ENCODE assay signal across 8 cellular contexts in the genomic region with DNA sequence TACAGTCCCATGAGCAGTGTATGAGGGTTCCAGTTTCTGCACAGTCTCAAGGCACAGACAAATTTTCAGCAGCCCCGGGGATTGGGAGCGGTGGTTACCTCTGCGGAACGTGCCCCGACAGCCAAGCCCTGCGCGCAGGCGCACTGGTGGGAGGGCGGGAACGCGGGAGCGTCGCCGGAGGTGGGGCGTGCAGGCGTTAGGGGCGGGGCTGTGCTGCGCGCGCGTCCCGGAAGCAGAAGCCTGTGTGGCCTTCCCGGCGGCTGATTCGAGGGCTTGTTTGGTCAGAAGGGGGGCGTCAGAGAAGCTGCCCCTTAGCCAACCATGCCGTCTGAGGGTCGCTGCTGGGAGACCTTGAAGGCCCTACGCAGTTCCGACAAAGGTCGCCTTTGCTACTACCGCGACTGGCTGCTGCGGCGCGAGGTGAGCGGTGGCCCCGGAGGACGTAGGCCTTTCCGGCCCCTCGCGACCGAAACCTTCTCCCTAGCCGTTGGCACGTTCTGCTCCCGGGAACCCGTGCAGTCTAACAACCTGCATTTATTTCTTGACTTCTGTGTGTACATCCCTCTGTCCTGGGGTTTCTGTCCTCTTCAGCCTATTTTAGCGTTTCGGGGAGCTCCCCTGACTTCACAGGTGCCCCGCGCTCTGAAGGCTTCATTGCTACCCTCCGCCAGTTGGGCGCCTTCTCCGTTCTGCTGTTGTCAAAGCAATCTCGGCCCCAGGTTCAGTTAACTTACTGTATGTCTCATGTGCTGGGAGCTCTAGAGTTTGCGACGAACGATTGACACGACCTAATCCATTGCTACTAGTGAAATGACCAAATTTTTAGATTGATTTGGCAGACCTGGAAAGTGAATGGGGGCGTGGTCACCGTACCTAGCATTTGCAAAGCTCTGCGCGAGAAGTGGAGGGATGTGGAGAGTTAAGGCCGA. TPM values are rescaled to one million over a fixed set of nuclear protein-coding genes. Genes with fewer than 3 reads are reported as not detected.
DNase-seq lines count a peak whose midpoint lies in the region; TF ChIP-seq lines count a peak whose summit lies in the region.

A gene with protein sequence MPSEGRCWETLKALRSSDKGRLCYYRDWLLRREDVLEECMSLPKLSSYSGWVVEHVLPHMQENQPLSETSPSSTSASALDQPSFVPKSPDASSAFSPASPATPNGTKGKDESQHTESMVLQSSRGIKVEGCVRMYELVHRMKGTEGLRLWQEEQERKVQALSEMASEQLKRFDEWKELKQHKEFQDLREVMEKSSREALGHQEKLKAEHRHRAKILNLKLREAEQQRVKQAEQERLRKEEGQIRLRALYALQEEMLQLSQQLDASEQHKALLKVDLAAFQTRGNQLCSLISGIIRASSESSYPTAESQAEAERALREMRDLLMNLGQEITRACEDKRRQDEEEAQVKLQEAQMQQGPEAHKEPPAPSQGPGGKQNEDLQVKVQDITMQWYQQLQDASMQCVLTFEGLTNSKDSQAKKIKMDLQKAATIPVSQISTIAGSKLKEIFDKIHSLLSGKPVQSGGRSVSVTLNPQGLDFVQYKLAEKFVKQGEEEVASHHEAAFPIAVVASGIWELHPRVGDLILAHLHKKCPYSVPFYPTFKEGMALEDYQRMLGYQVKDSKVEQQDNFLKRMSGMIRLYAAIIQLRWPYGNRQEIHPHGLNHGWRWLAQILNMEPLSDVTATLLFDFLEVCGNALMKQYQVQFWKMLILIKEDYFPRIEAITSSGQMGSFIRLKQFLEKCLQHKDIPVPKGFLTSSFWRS (plus strand): TSS at position 235 of the 929 bp plus-strand sequence. CDS start 87 bp downstream, at position 322.

- H3K9me3 ChIP-seq in SJSA1 (replicated peaks): no peaks in the 10 kb centered on the region
- no peaks in the 10 kb centered on the region for H3K9me3 ChIP-seq in neuron (ENCODE audit: low read length)
- no peaks in the 10 kb centered on the region for H3K9me3 ChIP-seq in subcutaneous abdominal adipose tissue (ENCODE audit: control insufficient read depth in 5 of 5, low read length in 5 of 5)

- H3K9ac ChIP-seq in subcutaneous abdominal adipose tissue (ENCODE audit: low read length in 5 of 5): peak within 1 kb of the TSS; percentile 64 to 99 (median 88)

- peaks cover 31% of the 10 kb centered on the region for H3K4me1 ChIP-seq in SJSA1 (replicated peaks)
- peaks cover 9% of the 10 kb centered on the region for H3K4me1 ChIP-seq in neuron (ENCODE audit: insufficient read depth, low read length)
- H3K4me1 ChIP-seq in subcutaneous abdominal adipose tissue (ENCODE audit: control insufficient read depth in 5 of 5, insufficient read depth in 5 of 5, low read length in 5 of 5): peaks cover 5 to 24% (median 21%) of the 10 kb centered on the region in 5 donors

- H3K27me3 ChIP-seq in SJSA1 (replicated peaks): no peaks in the 10 kb centered on the region
- no peaks in the 10 kb centered on the region for H3K27me3 ChIP-seq in neuron (ENCODE audit: insufficient read depth, low read length)
- no peaks in the 10 kb centered on the region for H3K27me3 ChIP-seq in subcutaneous abdominal adipose tissue (ENCODE audit: control insufficient read depth in 5 of 5, insufficient read depth in 4 of 5, low read length in 5 of 5)

- CTCF ChIA-PET in HEK293T (lab: Yijun Ruan, JAX): interaction anchor here (0.8 to 1.0 kb wide), 2 partner anchors 20 to 228 kb away, joined by 3 read pairs; no protein-coding TSS in a partner anchor

- peak within 1 kb of the TSS; percentile 51 for H3K27ac ChIP-seq in SJSA1
- peak within 1 kb of the TSS; percentile 71 for H3K27ac ChIP-seq in subcutaneous abdominal adipose tissue (ENCODE audit: low read depth, low read length)

- POLR2A ChIA-PET in HEK293T (lab: Yijun Ruan, JAX): interaction anchor here (0.7 to 2.2 kb wide), 12 partner anchors 8 to 229 kb away, joined by 3 to 22 read pairs (median 4); a partner anchor contains a TSS

- peak within 1 kb of the TSS; percentile 85 for H2AFZ ChIP-seq in neuron (ENCODE audit: low read depth, low read length)

- H3K36me3 ChIP-seq in SJSA1 (peaks cover 43% of the 10 kb centered on the region), neuron (ENCODE audit: insufficient read depth, low read length) (peaks cover 28% of the 10 kb centered on the region), subcutaneous abdominal adipose tissue (ENCODE audit: control insufficient read depth in 5 of 5, insufficient read depth in 5 of 5, low read length in 5 of 5) (peaks cover 12 to 28% (median 16%) of the 10 kb centered on the region in 5 donors)

- H3K4me3 ChIP-seq in SJSA1 (peak within 1 kb of the TSS; percentile 64), neuron (ENCODE audit: low read length) (peak within 1 kb of the TSS; percentile 80), subcutaneous abdominal adipose tissue (ENCODE audit: low read depth in 1 of 5, low read length in 5 of 5) (peak within 1 kb of the TSS; percentile 90 to 100 (median 96))

- peak; percentile 100 for DNase-seq in GM03348 (ENCODE audit: low spot score)
- DNase-seq in HEK293T (ENCODE audit: extremely low spot score): peak; percentile 100
- peak; percentile 86 for DNase-seq in MV-4-11 (lab: John Stamatoyannopoulos, UW)
- peak; percentile 85 to 92 for DNase-seq in SJSA1 (ENCODE audit: low read depth in 1 of 2, low spot score in 2 of 2)
- DNase-seq in activated naive CD4-positive, alpha-beta T cell (lab: John Stamatoyannopoulos, UW): peak; percentile 91 to 98 (median 94)
- DNase-seq in foreskin melanocyte: peak; percentile 80

TF ChIP-seq in HEK293T, 16 proteins besides CTCF, POLR2A, EP300 and RAD21:
- TF ChIP-seq ELF4 (IDR thresholded peaks at IDR 0.05): peak; percentile 52; the same call in 1 of the 2 replicates
- TF ChIP-seq ARNT (IDR thresholded peaks at IDR 0.05): no peak
- peak; percentile 75 for TF ChIP-seq L3MBTL2 (conservative IDR thresholded peaks at IDR 0.05)

RNA-seq across cellular contexts. Expression of the gene that starts here (rescaled TPM):
- total RNA-seq in SJSA1 (2014; rRNA removed; shearing (Covaris generic)): 31.3 and 49.3 TPM in 2 replicates

Comparison
In these comparisons a context has a peak if more than half of its experiments do, and no peak if none do; other contexts are left out.
1. Peak in every context shown above with its lines: DNase-seq, H3K4me3 ChIP-seq and H3K27ac ChIP-seq.